In the genomic region with DNA sequence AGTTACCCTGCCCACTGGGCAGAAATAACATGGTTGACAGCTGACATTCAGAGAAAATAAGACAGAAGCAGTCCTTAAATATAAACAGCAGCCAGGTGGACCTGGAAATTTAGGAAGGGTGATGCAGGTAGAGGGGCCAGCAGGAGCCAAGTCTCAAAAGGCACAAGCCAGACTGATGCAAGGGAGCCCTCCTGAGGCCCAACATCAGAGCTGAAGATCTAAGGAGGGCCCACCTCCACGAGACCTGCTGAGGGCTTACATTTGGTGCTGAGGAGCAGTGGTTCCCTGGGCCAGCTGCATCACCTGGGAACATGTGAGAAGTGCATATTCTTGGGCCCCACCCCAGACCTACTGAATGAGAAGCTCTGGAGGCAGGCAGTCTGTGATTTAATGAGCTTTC, we compare ENCODE assay signal across 29 cellular contexts.
"Had no signal": no experiment of that assay in that cellular context is flagged by ENCODE, and none has a peak within 500 bp of the region (broad histone marks: within the 10 kb centered on the region; RNA-seq: fewer than 3 reads in every experiment).

No MANE protein-coding gene starts in this region.

- H3K36me3 Mint-ChIP-seq: activated naive CD4-positive, alpha-beta T cell treated with anti-CD3 and anti-CD28 coated beads, Interleukin-2, amount 50 U/mL, for 24 hours; T-cell had no signal

- H3K27me3 Mint-ChIP-seq: activated naive CD4-positive, alpha-beta T cell treated with anti-CD3 and anti-CD28 coated beads, Interleukin-2, amount 50 U/mL, for 24 hours had no signal

- H3K9me3 Mint-ChIP-seq: activated naive CD4-positive, alpha-beta T cell treated with anti-CD3 and anti-CD28 coated beads, Interleukin-2, amount 50 U/mL, for 24 hours; T-cell had no signal

- DNase-seq: activated CD4-positive, alpha-beta T cell treated with anti-CD3 and anti-CD28 coated beads for 4 hours; activated CD4-positive, alpha-beta T cell treated with anti-CD3 and anti-CD28 coated beads, Interleukin-2, amount 50 U/mL, for 4 hours; activated CD8-positive, alpha-beta memory T cell treated with anti-CD3 and anti-CD28 coated beads, Interleukin-2, amount 50 U/mL, for 48 hours; activated CD8-positive, alpha-beta T cell treated with anti-CD3 and anti-CD28 coated beads, Interleukin-2, amount 10 ng/mL, durations not matched to agents 7 days and 5 days; activated effector memory CD4-positive, alpha-beta T cell treated with Interleukin-2 at 50 U/mL for 16 hours; activated naive CD4-positive, alpha-beta T cell; activated T-cell treated with anti-CD3 and anti-CD28 coated beads, Interleukin-2, amount 50 U/mL, for 1 hour; aorta; central memory CD4-positive, alpha-beta T cell; Karpas-422; MM.1S; NCI-H1105; NCI-H1436; NCI-H1694 treated with DMSO at 0.1 percent for 48 hours; NCI-H2029 treated with DMSO at 0.1 percent for 48 hours; NCI-H524 treated with DMSO at 0.1 percent for 48 hours; NCI-H748 treated with DMSO at 0.1 percent for 48 hours; NK-92 treated with Interleukin-12 subunit alpha and Interleukin-12 subunit beta, amount 100 ng/mL, for 24 hours; PC-3; T-cell; T-helper 2 cell; T1000 had no signal

- FAIRE-seq: K562, RCC 7860, TTC549 had no signal

- H3K4me3 Mint-ChIP-seq: activated CD8-positive, alpha-beta T cell treated with anti-CD3 and anti-CD28 coated beads, Interleukin-2, amount 10 ng/mL, durations not matched to agents 7 days and 5 days; activated naive CD4-positive, alpha-beta T cell treated with anti-CD3 and anti-CD28 coated beads, Interleukin-2, amount 50 U/mL, for 24 hours; T-cell had no signal

- ATAC-seq: activated CD4-positive, CD25-positive, alpha-beta regulatory T cell treated with anti-CD3 and anti-CD28 coated beads, Interleukin-2, amount 50 U/mL, for 24 hours; activated CD8-positive, alpha-beta T cell treated with anti-CD3 and anti-CD28 coated beads, Interleukin-2, amount 10 ng/mL, durations not matched to agents 7 days and 5 days; K562; PC-3; T-cell had no signal

- H3K9me3 ChIP-seq: breast epithelium had no signal

- H3K4me1 Mint-ChIP-seq: activated naive CD4-positive, alpha-beta T cell treated with anti-CD3 and anti-CD28 coated beads, Interleukin-2, amount 50 U/mL, for 24 hours; T-cell had no signal

- H3K27me3 ChIP-seq: breast epithelium had no signal

- H3K36me3 ChIP-seq: breast epithelium had no signal

- H3K4me3 ChIP-seq: breast epithelium, K562, SK-N-MC had no signal

- H3K27ac ChIP-seq: breast epithelium, SK-N-MC had no signal

- H3K27ac Mint-ChIP-seq: activated CD8-positive, alpha-beta T cell treated with anti-CD3 and anti-CD28 coated beads, Interleukin-2, amount 10 ng/mL, durations not matched to agents 7 days and 5 days; activated naive CD4-positive, alpha-beta T cell treated with anti-CD3 and anti-CD28 coated beads, Interleukin-2, amount 50 U/mL, for 24 hours; T-cell had no signal
